Comparison of ENCODE assay signal across 8 cellular contexts in the genomic region with DNA sequence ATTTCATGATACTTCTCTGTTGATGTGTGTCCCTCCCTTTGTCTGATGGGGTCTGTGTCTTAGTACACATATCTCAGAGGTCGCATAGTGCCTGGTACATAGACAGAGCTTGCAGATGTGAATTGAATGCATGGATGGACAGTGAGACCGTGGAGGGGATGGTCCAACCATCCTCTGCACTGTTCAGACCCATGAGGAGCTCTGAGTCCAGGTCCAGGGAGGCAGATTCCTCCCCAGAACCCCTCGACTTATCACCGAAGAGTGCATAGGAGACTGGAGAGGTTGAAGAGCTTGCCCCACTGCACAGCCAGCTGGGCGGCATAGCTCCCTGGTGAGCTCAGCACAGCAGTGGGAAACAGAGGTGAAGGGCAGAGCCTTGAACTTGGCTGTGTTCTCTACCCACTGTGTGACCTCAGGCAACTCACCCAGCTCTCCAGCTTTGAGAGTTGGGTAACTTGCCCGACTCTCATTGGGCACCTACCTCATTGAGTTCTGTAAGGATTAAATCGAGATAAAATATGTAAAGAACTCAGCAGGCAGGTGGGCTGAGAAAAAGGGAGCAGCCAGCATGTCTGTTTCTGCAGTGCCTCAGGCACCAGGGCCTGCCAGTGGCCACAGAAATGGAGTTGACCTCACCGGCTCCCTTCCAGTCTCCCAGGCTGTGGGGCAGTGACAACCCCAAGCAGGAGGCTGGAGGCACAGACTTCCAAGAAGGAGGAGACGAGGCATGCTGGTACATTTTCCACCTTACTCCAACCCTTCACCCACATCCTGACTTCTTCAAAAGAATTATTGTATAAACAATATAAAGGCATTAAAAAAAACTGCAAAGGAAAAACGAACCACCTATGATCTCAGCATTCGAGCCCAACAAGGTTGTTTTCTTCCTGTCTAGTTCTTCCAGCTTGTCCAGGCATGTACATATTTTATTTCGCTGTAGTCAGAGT.
DNase-seq lines count a peak whose midpoint lies in the region; ATAC-seq and TF ChIP-seq lines count a peak whose summit lies in the region.

No MANE protein-coding gene starts in this region.

- H3K4me1 Mint-ChIP-seq in stimulated activated effector memory CD8-positive, alpha-beta T cell treated with anti-CD3 and anti-CD28 coated beads, Interleukin-12 subunit alpha, Interleukin-12 subunit beta, amount 100 ng/mL, for 72 hours, result no peaks in the 10 kb centered on the region

- DNase-seq in DMS 273 (lab: John Stamatoyannopoulos, UW; ENCODE audit: unreplicated experiment) (peak; percentile 22), DMS 273 treated with DMSO at 0.1 percent for 48 hours (lab: John Stamatoyannopoulos, UW) (no peak), astrocyte of the hippocampus (ENCODE audit: low read depth, low spot score) (peak; percentile 13), kidney glomerular epithelial cell (lab: John Stamatoyannopoulos, UW) (peak; percentile 8), NCI-H2107 (lab: John Stamatoyannopoulos, UW) (no peak), GM19238 (ENCODE audit: insufficient read length, low spot score) (no peak), erythroblast (lab: John Stamatoyannopoulos, UW) (no peak)
- no peak for DNase-seq in stimulated activated effector memory CD8-positive, alpha-beta T cell treated with anti-CD3 and anti-CD28 coated beads, Interleukin-12 subunit alpha, Interleukin-12 subunit beta, amount 100 ng/mL, for 72 hours (ENCODE audit: low spot score in 2 of 2)

- no peaks in the 10 kb centered on the region for H3K9me3 Mint-ChIP-seq in stimulated activated effector memory CD8-positive, alpha-beta T cell treated with anti-CD3 and anti-CD28 coated beads, Interleukin-12 subunit alpha, Interleukin-12 subunit beta, amount 100 ng/mL, for 72 hours

- no peaks in the 10 kb centered on the region for H3K36me3 Mint-ChIP-seq in stimulated activated effector memory CD8-positive, alpha-beta T cell treated with anti-CD3 and anti-CD28 coated beads, Interleukin-12 subunit alpha, Interleukin-12 subunit beta, amount 100 ng/mL, for 72 hours

- H3K4me3 Mint-ChIP-seq in stimulated activated effector memory CD8-positive, alpha-beta T cell treated with anti-CD3 and anti-CD28 coated beads, Interleukin-12 subunit alpha, Interleukin-12 subunit beta, amount 100 ng/mL, for 72 hours, result no peak overlapping the region

- no peak overlapping the region for H3K27ac Mint-ChIP-seq in stimulated activated effector memory CD8-positive, alpha-beta T cell treated with anti-CD3 and anti-CD28 coated beads, Interleukin-12 subunit alpha, Interleukin-12 subunit beta, amount 100 ng/mL, for 72 hours

- ATAC-seq in stimulated activated effector memory CD8-positive, alpha-beta T cell treated with anti-CD3 and anti-CD28 coated beads, Interleukin-12 subunit alpha, Interleukin-12 subunit beta, amount 100 ng/mL, for 72 hours, result peak; percentile 19

- TF ChIP-seq POLR2A in erythroblast (IDR thresholded peaks at IDR 0.05; ENCODE audit: low read length), result no peak

Comparison
In these comparisons a context has a peak if more than half of its experiments do, and no peak if none do; other contexts are left out.
1. DNase-seq: peak in DMS 273 (single experiment), astrocyte of the hippocampus (single experiment) and kidney glomerular epithelial cell (single experiment); none in DMS 273 treated with DMSO at 0.1 percent for 48 hours (single experiment), stimulated activated effector memory CD8-positive, alpha-beta T cell treated with anti-CD3 and anti-CD28 coated beads, Interleukin-12 subunit alpha, Interleukin-12 subunit beta, amount 100 ng/mL, for 72 hours (0 of 2), NCI-H2107 (single experiment), GM19238 (single experiment) and erythroblast (0 of 2).